Comparison of ENCODE assay signal across 10 cellular contexts in genomic region chr15:23690015-23690414, GRCh38.
"Had no signal": no experiment of that assay in that cellular context is flagged by ENCODE, and none has a peak within 500 bp of the region (broad histone marks: within the 10 kb centered on the region; RNA-seq: fewer than 3 reads in every experiment).

No MANE protein-coding gene starts in this region.

- ATAC-seq: stimulated activated naive CD8-positive, alpha-beta T cell treated with anti-CD3 and anti-CD28 coated beads, Interleukin-15, amount 100 ng/mL, for 72 hours had no signal

- H3K9me3 ChIP-seq: psoas muscle had no signal

- H3K27ac ChIP-seq: psoas muscle had no signal

- H3K4me3 ChIP-seq: psoas muscle had no signal

- H3K4me1 Mint-ChIP-seq: activated naive CD4-positive, alpha-beta T cell treated with anti-CD3 and anti-CD28 coated beads, Interleukin-2, amount 50 U/mL, for 24 hours; stimulated activated naive CD8-positive, alpha-beta T cell treated with anti-CD3 and anti-CD28 coated beads, Interleukin-15, amount 100 ng/mL, for 72 hours had no signal

- H3K4me3 Mint-ChIP-seq: activated naive CD4-positive, alpha-beta T cell treated with anti-CD3 and anti-CD28 coated beads, Interleukin-2, amount 50 U/mL, for 24 hours; activated T-cell treated with anti-CD3 and anti-CD28 coated beads, Interleukin-2, amount 50 U/mL, for 24 hours; stimulated activated naive CD8-positive, alpha-beta T cell treated with anti-CD3 and anti-CD28 coated beads, Interleukin-15, amount 100 ng/mL, for 72 hours had no signal

- H3K27me3 Mint-ChIP-seq: stimulated activated naive CD8-positive, alpha-beta T cell treated with anti-CD3 and anti-CD28 coated beads, Interleukin-15, amount 100 ng/mL, for 72 hours had no signal

- H3K27ac Mint-ChIP-seq: activated naive CD4-positive, alpha-beta T cell treated with anti-CD3 and anti-CD28 coated beads, Interleukin-2, amount 50 U/mL, for 24 hours; activated T-cell treated with anti-CD3 and anti-CD28 coated beads, Interleukin-2, amount 50 U/mL, for 24 hours; stimulated activated naive CD8-positive, alpha-beta T cell treated with anti-CD3 and anti-CD28 coated beads, Interleukin-15, amount 100 ng/mL, for 72 hours had no signal

- H3K36me3 Mint-ChIP-seq: activated naive CD4-positive, alpha-beta T cell treated with anti-CD3 and anti-CD28 coated beads, Interleukin-2, amount 50 U/mL, for 24 hours had no signal

- DNase-seq: activated CD4-positive, alpha-beta T cell treated with anti-CD3 and anti-CD28 coated beads, Interleukin-2, amount 50 U/mL, for 4 hours; activated CD4-positive, CD25-positive, alpha-beta regulatory T cell treated with anti-CD3 and anti-CD28 coated beads, Interleukin-2, amount 50 U/mL, for 72 hours; activated effector memory CD4-positive, alpha-beta T cell treated with Interleukin-2 at 50 U/mL for 16 hours; activated T-cell treated with anti-CD3 and anti-CD28 coated beads, Interleukin-2, amount 50 U/mL, for 24 hours; stimulated activated CD4-positive, alpha-beta T cell treated with anti-CD3 and anti-CD28 coated beads, Interleukin-15, amount 100 ng/mL, for 24 hours; stimulated activated CD4-positive, alpha-beta T cell treated with anti-CD3 and anti-CD28 coated beads, Interleukin-4, amount 100 ng/mL, for 24 hours; stimulated activated naive CD8-positive, alpha-beta T cell treated with anti-CD3 and anti-CD28 coated beads, Interleukin-15, amount 100 ng/mL, for 72 hours; SW 1271 had no signal

- H3K4me1 ChIP-seq: psoas muscle had no signal
